7 cellular contexts compared by ENCODE assay signal in the genomic region with DNA sequence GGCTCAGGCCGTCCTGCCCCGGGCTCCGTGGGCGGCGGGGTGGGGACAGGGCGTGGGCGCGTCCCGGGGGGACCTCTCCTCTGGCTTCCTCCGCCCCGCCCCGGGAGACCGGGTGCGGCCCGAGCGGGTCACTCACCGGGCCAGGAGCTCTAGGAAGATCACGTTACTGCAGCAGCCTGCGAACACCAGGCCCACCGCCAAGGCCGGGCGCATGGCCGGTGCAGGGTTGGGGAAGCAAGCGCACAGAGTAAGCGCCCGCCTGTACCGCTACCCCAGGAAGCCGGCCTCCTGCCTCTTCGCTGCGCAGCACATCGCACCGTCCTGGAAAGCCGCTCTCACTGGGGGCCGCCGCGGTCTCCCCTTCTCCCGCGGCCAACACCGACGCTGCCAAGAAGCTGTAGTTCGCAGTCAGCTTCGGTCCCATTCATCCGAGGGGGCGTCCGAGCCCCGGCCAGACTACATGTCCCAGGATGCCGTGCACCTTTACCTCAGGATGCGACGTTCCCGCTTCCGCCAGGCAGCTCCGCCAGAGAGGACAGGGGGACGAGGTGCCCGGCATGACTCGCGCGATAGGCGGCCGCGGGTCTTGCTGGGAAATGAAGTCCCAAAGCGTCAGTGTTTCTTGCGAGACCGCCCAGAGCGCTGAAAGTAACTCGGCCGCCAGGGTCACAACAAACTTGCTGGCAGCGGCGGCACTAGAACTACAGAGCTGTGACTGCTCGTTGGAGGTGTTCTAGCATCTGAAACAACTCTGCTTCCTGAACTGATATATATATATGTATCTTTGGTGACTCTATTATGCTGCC. TPM values are rescaled to one million over a fixed set of nuclear protein-coding genes. Genes with fewer than 3 reads are reported as not detected.
DNase-seq lines count a peak whose midpoint lies in the region; ATAC-seq, FAIRE-seq and TF ChIP-seq lines count a peak whose summit lies in the region.

Gene SLC35B4 (minus strand): TSS at position 392 of the 806 bp plus-strand sequence. CDS start 179 bp downstream, at position 213.

- H3K27me3 ChIP-seq in hepatocyte: peaks cover 3% of the 10 kb centered on the region

- peak; percentile 99 for ATAC-seq in HG02981 (IDR thresholded peaks at IDR 0.05; ENCODE audit: unreplicated experiment)

- H3K4me1 ChIP-seq in hepatocyte (ENCODE audit: insufficient read depth): peaks cover 13% of the 10 kb centered on the region

- no peaks in the 10 kb centered on the region for H3K9me2 ChIP-seq in hepatocyte (replicated peaks; ENCODE audit: insufficient read depth)

- H3K27ac ChIP-seq in hepatocyte: peak within 1 kb of the TSS; percentile 73

- H3K36me3 ChIP-seq in hepatocyte (replicated peaks; ENCODE audit: insufficient read depth, low read depth): no peaks in the 10 kb centered on the region

- peak within 1 kb of the TSS; percentile 92 for H3K4me3 ChIP-seq in hepatocyte

- peak; percentile 99 for FAIRE-seq in GM18507 (lab: Jason Lieb, UNC)

- DNase-seq in GM18507 (ENCODE audit: extremely low spot score, insufficient read length, low read depth) (peak; percentile 91), NCI-H2029 treated with DMSO at 0.1 percent for 48 hours (lab: John Stamatoyannopoulos, UW) (peak; percentile 86), T-helper 9 cell (peak; percentile 87), astrocyte of the hippocampus (ENCODE audit: low read depth, low spot score) (peak; percentile 99), hepatocyte (ENCODE audit: low spot score) (peak; percentile 97), renal cortical epithelial cell (ENCODE audit: low read depth) (peak; percentile 93)

- H2AFZ ChIP-seq in hepatocyte: peak within 1 kb of the TSS; percentile 67

- peak within 1 kb of the TSS; percentile 91 for H3K4me2 ChIP-seq in hepatocyte

- WGBS in hepatocyte (ENCODE audit: low lambda C conversion rate, missing lambda C conversion rate): under 1% methylated on average over 43 of the region's 69 CpGs

- TF ChIP-seq CTCF in hepatocyte (IDR thresholded peaks at IDR 0.05; ENCODE audit: poor library complexity): no peak

- peaks cover 35% of the 10 kb centered on the region for H3K79me2 ChIP-seq in hepatocyte

- H4K20me1 ChIP-seq in hepatocyte (ENCODE audit: insufficient read depth, poor library complexity, severe bottlenecking): no peaks in the 10 kb centered on the region

- H3K9me3 ChIP-seq in hepatocyte (ENCODE audit: low read depth): no peaks in the 10 kb centered on the region

RNA-seq across cellular contexts. Expression of gene SLC35B4, which starts in this region (rescaled TPM):
- total RNA-seq in hepatocyte (12.8 and 13.7 TPM in 2 replicates), renal cortical epithelial cell (11.5 and 12.5 TPM in 2 replicates)
- 18.8 and 24.1 TPM in 2 replicates for polyA plus RNA-seq in hepatocyte

Comparison
In these comparisons a context has a peak if more than half of its experiments do, and no peak if none do; other contexts are left out.
1. Peak in every context shown above with its lines: DNase-seq, ATAC-seq, H3K4me3 ChIP-seq and H3K27ac ChIP-seq.